ENCODE assay signal across 27 cellular contexts in genomic region chr18:56937874-56938273, GRCh38.
"Had no signal": no experiment of that assay in that cellular context is flagged by ENCODE, and none has a peak within 500 bp of the region (broad histone marks: within the 10 kb centered on the region; RNA-seq: fewer than 3 reads in every experiment).

No MANE protein-coding gene starts in this region.

- H3K4me1 Mint-ChIP-seq: activated CD4-positive, alpha-beta T cell treated with anti-CD3 and anti-CD28 coated beads, Interleukin-2, amount 10 ng/mL, durations not matched to agents 24 days and 14 days; nephron had no signal

- H3K9me3 Mint-ChIP-seq: activated CD4-positive, alpha-beta memory T cell treated with anti-CD3 and anti-CD28 coated beads for 36 hours; activated CD4-positive, alpha-beta T cell treated with anti-CD3 and anti-CD28 coated beads, Interleukin-2, amount 10 ng/mL, durations not matched to agents 24 days and 14 days; dendritic cell treated with granulocyte-macrophage colony-stimulating factor and Interleukin-4, amounts not matched to agents 40 ng/mL and 50 ng/mL, for 4 days; endodermal cell; nephron; stimulated activated naive CD8-positive, alpha-beta T cell treated with anti-CD3 and anti-CD28 coated beads, Interleukin-15, Interleukin-2, amounts not matched to agents 100 ng/mL and 50 ng/mL, for 24 hours; T-helper 1 cell treated with Interleukin-12 subunit alpha and Interleukin-12 subunit beta and Interleukin-4 antibody, amounts not matched to agents 30 μg/mL and 1 μg/mL, for 36 hours; type B pancreatic cell had no signal

- ATAC-seq: left colon, right lobe of liver had no signal

- FAIRE-seq: astrocyte, keratinocyte had no signal

- H3K27ac Mint-ChIP-seq: activated CD4-positive, alpha-beta memory T cell treated with anti-CD3 and anti-CD28 coated beads for 36 hours; activated CD4-positive, alpha-beta T cell treated with anti-CD3 and anti-CD28 coated beads, Interleukin-2, amount 10 ng/mL, durations not matched to agents 24 days and 14 days; dendritic cell treated with granulocyte-macrophage colony-stimulating factor and Interleukin-4, amounts not matched to agents 40 ng/mL and 50 ng/mL, for 4 days; endodermal cell; nephron; stimulated activated naive CD8-positive, alpha-beta T cell treated with anti-CD3 and anti-CD28 coated beads, Interleukin-15, Interleukin-2, amounts not matched to agents 100 ng/mL and 50 ng/mL, for 24 hours; T-helper 1 cell treated with Interleukin-12 subunit alpha and Interleukin-12 subunit beta and Interleukin-4 antibody, amounts not matched to agents 30 μg/mL and 1 μg/mL, for 36 hours; type B pancreatic cell had no signal

- DNase-seq: activated CD4-positive, alpha-beta memory T cell treated with anti-CD3 and anti-CD28 coated beads for 36 hours; activated CD4-positive, alpha-beta T cell treated with anti-CD3 and anti-CD28 coated beads, Interleukin-2, amount 10 ng/mL, durations not matched to agents 24 days and 14 days; activated CD4-positive, CD25-positive, alpha-beta regulatory T cell treated with anti-CD3 and anti-CD28 coated beads, Interleukin-2, amount 50 U/mL, for 72 hours; activated CD8-positive, alpha-beta memory T cell treated with anti-CD3 and anti-CD28 coated beads, Interleukin-2, amount 50 U/mL, for 4 hours; activated gamma-delta T cell; activated naive CD4-positive, alpha-beta T cell treated with anti-CD3 and anti-CD28 coated beads, Interleukin-2, amount 50 U/mL, for 16 hours; activated T-cell treated with anti-CD3 and anti-CD28 coated beads, Interleukin-2, amount 50 U/mL, for 1 hour; amniotic stem cell; brain microvascular endothelial cell; central memory CD4-positive, alpha-beta T cell; endodermal cell; left colon; mammary epithelial cell; right lobe of liver; stimulated activated CD4-positive, alpha-beta T cell treated with anti-CD3 and anti-CD28 coated beads, Interleukin-4, amount 100 ng/mL, for 1 hour; SW 1271; T1000; uterus had no signal

- H3K36me3 ChIP-seq: brain microvascular endothelial cell, right lobe of liver, uterus had no signal

- H3K4me1 ChIP-seq: esophagus muscularis mucosa, right lobe of liver, uterus had no signal

- H3K27me3 Mint-ChIP-seq: activated CD4-positive, alpha-beta memory T cell treated with anti-CD3 and anti-CD28 coated beads for 36 hours; activated CD4-positive, alpha-beta T cell treated with anti-CD3 and anti-CD28 coated beads, Interleukin-2, amount 10 ng/mL, durations not matched to agents 24 days and 14 days; dendritic cell treated with granulocyte-macrophage colony-stimulating factor and Interleukin-4, amounts not matched to agents 40 ng/mL and 50 ng/mL, for 4 days; stimulated activated naive CD8-positive, alpha-beta T cell treated with anti-CD3 and anti-CD28 coated beads, Interleukin-15, Interleukin-2, amounts not matched to agents 100 ng/mL and 50 ng/mL, for 24 hours had no signal

- H3K4me3 ChIP-seq: esophagus muscularis mucosa, right lobe of liver, thoracic aorta, uterus had no signal

- H3K27ac ChIP-seq: brain microvascular endothelial cell, esophagus muscularis mucosa, right lobe of liver, thoracic aorta, uterus had no signal

- H3K27me3 ChIP-seq: brain microvascular endothelial cell, esophagus muscularis mucosa, right lobe of liver, uterus had no signal

- H3K9me3 ChIP-seq: esophagus muscularis mucosa, right lobe of liver, thoracic aorta, uterus had no signal

- H3K4me3 Mint-ChIP-seq: activated CD4-positive, alpha-beta memory T cell treated with anti-CD3 and anti-CD28 coated beads for 36 hours; activated CD4-positive, alpha-beta T cell treated with anti-CD3 and anti-CD28 coated beads, Interleukin-2, amount 10 ng/mL, durations not matched to agents 24 days and 14 days; dendritic cell treated with granulocyte-macrophage colony-stimulating factor and Interleukin-4, amounts not matched to agents 40 ng/mL and 50 ng/mL, for 4 days; endodermal cell; nephron; stimulated activated naive CD8-positive, alpha-beta T cell treated with anti-CD3 and anti-CD28 coated beads, Interleukin-15, Interleukin-2, amounts not matched to agents 100 ng/mL and 50 ng/mL, for 24 hours; T-helper 1 cell treated with Interleukin-12 subunit alpha and Interleukin-12 subunit beta and Interleukin-4 antibody, amounts not matched to agents 30 μg/mL and 1 μg/mL, for 36 hours; type B pancreatic cell had no signal
